In genomic region chr7:149469806-149470205, GRCh38 we compare ENCODE assay signal across 13 cellular contexts. TPM values are rescaled to one million over a fixed set of nuclear protein-coding genes. Genes with fewer than 3 reads are reported as not detected.
DNase-seq lines count a peak whose midpoint lies in the region; ATAC-seq and TF ChIP-seq lines count a peak whose summit lies in the region.
"Had no signal": no experiment of that assay in that cellular context is flagged by ENCODE, and none has a peak within 500 bp of the region (broad histone marks: within the 10 kb centered on the region; RNA-seq: fewer than 3 reads in every experiment).

No MANE protein-coding gene starts in this region.

- H3K9me3 ChIP-seq in esophagus muscularis mucosa = no peaks in the 10 kb centered on the region
- peaks cover 2% of the 10 kb centered on the region for H3K9me3 ChIP-seq in trophoblast cell (ENCODE audit: insufficient read depth, low read depth, low read length)

- H3K4ac ChIP-seq in trophoblast cell (ENCODE audit: low read depth, low read length) = no peak overlapping the region

- no peaks in the 10 kb centered on the region for H3K79me1 ChIP-seq in trophoblast cell (ENCODE audit: low read length)

- H2BK12ac ChIP-seq in trophoblast cell (ENCODE audit: low read length) = no peak overlapping the region

- H2AFZ ChIP-seq in trophoblast cell (ENCODE audit: insufficient read depth, low read length, poor library complexity) = no peak overlapping the region
- H2AFZ ChIP-seq: GM23248 had no signal

- WGBS in esophagus muscularis mucosa = 93% methylated on average over 8 of the region's 8 CpGs
- no CpG with 5 or more reads among the region's 8 CpGs for WGBS in trophoblast cell (ENCODE audit: extremely low coverage, insufficient coverage, insufficient read length)

- ATAC-seq in GM21526 (IDR thresholded peaks at IDR 0.05; ENCODE audit: low FRiP score, unreplicated experiment) (no peak), left lobe of liver (no peak)
- ATAC-seq: GM12878 had no signal

- H3K4me1 ChIP-seq in esophagus muscularis mucosa (no peaks in the 10 kb centered on the region), trophoblast cell (ENCODE audit: control insufficient read depth in 1 of 2, insufficient read depth in 2 of 2, low read length in 2 of 2) (no peaks in the 10 kb centered on the region)

- H3K23ac ChIP-seq in trophoblast cell (ENCODE audit: low read length) = peak overlapping the region; percentile 11

- H3K4me2 ChIP-seq in trophoblast cell (ENCODE audit: low read length) = no peak overlapping the region

- H2BK5ac ChIP-seq in trophoblast cell (ENCODE audit: low read depth, low read length, poor library complexity) = no peak overlapping the region

- H3K9ac ChIP-seq in trophoblast cell (ENCODE audit: low read length) = no peak overlapping the region
- H3K9ac ChIP-seq: GM23248 had no signal

- no peak overlapping the region for H2AK5ac ChIP-seq in trophoblast cell (ENCODE audit: low read length)

- no peak overlapping the region for H4K8ac ChIP-seq in trophoblast cell (ENCODE audit: low read depth, low read length)

- H3K36me3 ChIP-seq in esophagus muscularis mucosa = peaks cover 25 to 41% (median 38%) of the 10 kb centered on the region in 4 donors
- H3K36me3 ChIP-seq in trophoblast cell (ENCODE audit: control insufficient read depth in 1 of 2, insufficient read depth in 2 of 2, low read length in 2 of 2) = peaks cover 26% of the 10 kb centered on the region in 2 experiments

- no peak overlapping the region for H4K12ac ChIP-seq in trophoblast cell (ENCODE audit: low read depth, low read length)

- DNase-seq in activated CD8-positive, alpha-beta memory T cell treated with anti-CD3 and anti-CD28 coated beads for 24 hours = peak; percentile 44
- DNase-seq in activated CD8-positive, alpha-beta memory T cell treated with anti-CD3 and anti-CD28 coated beads, Interleukin-2, amount 50 U/mL, for 4 hours = no peak
- DNase-seq in esophagus muscularis mucosa (ENCODE audit: extremely low spot score) (peak; percentile 47), trophoblast cell (no peak), SW480 (ENCODE audit: low spot score) (no peak), left lobe of liver (ENCODE audit: low spot score) (no peak)
- DNase-seq: C1 segment of cervical spinal cord; Calu3; CD4-positive, alpha-beta T cell; DMS 273 treated with DMSO at 0.1 percent for 48 hours; GM23248 had no signal

- intact Hi-C loops in esophagus muscularis mucosa (cut with DNase I) = no loop called here

- TF ChIP-seq EP300 in esophagus muscularis mucosa (IDR thresholded peaks at IDR 0.05) = no peak

- H3K4me3 ChIP-seq in esophagus muscularis mucosa = no peak overlapping the region
- no peak overlapping the region for H3K4me3 ChIP-seq in trophoblast cell (ENCODE audit: low read depth, low read length)
- H3K4me3 ChIP-seq: GM12878, GM23248 had no signal

- no peak overlapping the region for H2BK120ac ChIP-seq in trophoblast cell (ENCODE audit: insufficient read depth, low read length, poor library complexity)

- H3K18ac ChIP-seq in trophoblast cell (ENCODE audit: low read length) = no peak overlapping the region

- no peak overlapping the region for H4K91ac ChIP-seq in trophoblast cell (ENCODE audit: low read depth, low read length)

- H3K14ac ChIP-seq in trophoblast cell (ENCODE audit: low read length) = no peak overlapping the region

- H3K27me3 ChIP-seq in esophagus muscularis mucosa = no peaks in the 10 kb centered on the region
- no peaks in the 10 kb centered on the region for H3K27me3 ChIP-seq in trophoblast cell (ENCODE audit: insufficient read depth, low read length)

- H3K27ac ChIP-seq in esophagus muscularis mucosa (replicated peaks in 1 of 4) = no peak overlapping the region
- H3K27ac ChIP-seq in trophoblast cell (ENCODE audit: low read depth, low read length) = no peak overlapping the region
- H3K27ac ChIP-seq: GM23248 had no signal

- no peak for TF ChIP-seq POLR2A in esophagus muscularis mucosa (IDR thresholded peaks at IDR 0.05; ENCODE audit: low read depth)

- no peaks in the 10 kb centered on the region for H3K79me2 ChIP-seq in trophoblast cell (ENCODE audit: control insufficient read depth, insufficient read depth, low read length, poor library complexity)

- TF ChIP-seq CTCF in esophagus muscularis mucosa (IDR thresholded peaks at IDR 0.05) = no peak

RNA-seq across cellular contexts. Expression of gene ZNF777, which starts 8.9 kb away (rescaled TPM):
- total RNA-seq in esophagus muscularis mucosa (10 to 100 TPM in 3 of 4 donors, 1 to 10 TPM in 1; 6.6 to 17.4 (median 13.7) TPM), left lobe of liver (6.5 TPM)
- polyA plus RNA-seq in trophoblast cell (2013) = 10.7 TPM in 2 replicates

RNA-seq across cellular contexts. Expression of gene ZNF746, which starts 27.8 kb away (rescaled TPM):
- 10 to 100 TPM; 20.9 to 28.7 (median 27.9) TPM for total RNA-seq in esophagus muscularis mucosa
- 12.1 and 12.8 TPM in 2 replicates for polyA plus RNA-seq in trophoblast cell (2013)
- total RNA-seq in left lobe of liver = 12.0 TPM

Comparison
In these comparisons a context has a peak if more than half of its experiments do, and no peak if none do; other contexts are left out.
1. DNase-seq: peak in activated CD8-positive, alpha-beta memory T cell treated with anti-CD3 and anti-CD28 coated beads for 24 hours (single experiment) and esophagus muscularis mucosa (single experiment); none in activated CD8-positive, alpha-beta memory T cell treated with anti-CD3 and anti-CD28 coated beads, Interleukin-2, amount 50 U/mL, for 4 hours (single experiment), trophoblast cell (0 of 2), SW480 (single experiment) and left lobe of liver (single experiment).